13 cellular contexts compared by ENCODE assay signal in the genomic region with DNA sequence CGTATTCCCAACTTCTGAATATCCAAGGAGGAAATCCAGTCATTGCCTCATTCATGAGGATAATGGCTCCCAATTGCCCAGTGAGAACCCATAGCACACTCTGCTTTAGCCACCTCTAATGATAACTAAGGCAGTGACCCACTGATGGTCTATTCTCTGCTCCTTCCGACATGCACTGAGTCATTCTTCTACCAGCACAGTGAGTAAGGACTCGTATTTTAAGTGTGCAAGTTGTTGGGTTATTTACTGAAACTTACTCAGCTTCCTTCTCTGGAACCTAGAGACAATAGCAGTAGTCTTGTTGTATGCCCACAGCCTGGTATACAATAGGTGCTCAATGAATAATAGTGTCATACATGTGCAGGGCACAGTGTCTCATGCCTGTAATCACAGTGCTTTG.
DNase-seq lines count a peak whose midpoint lies in the region; ATAC-seq, FAIRE-seq and TF ChIP-seq lines count a peak whose summit lies in the region.
"Had no signal": no experiment of that assay in that cellular context is flagged by ENCODE, and none has a peak within 500 bp of the region (broad histone marks: within the 10 kb centered on the region; RNA-seq: fewer than 3 reads in every experiment).

No MANE protein-coding gene starts in this region.

- TF ChIP-seq POLR2A in endothelial cell of umbilical vein (IDR thresholded peaks at IDR 0.05; ENCODE audit: low read depth, low read length) = no peak

- no peak overlapping the region for H3K27ac ChIP-seq in endothelial cell of umbilical vein (ENCODE audit: insufficient read depth, low read depth, low read length)
- H3K27ac ChIP-seq: dorsolateral prefrontal cortex had no signal

- H3K4me1 ChIP-seq in endothelial cell of umbilical vein (ENCODE audit: control insufficient read depth, extremely low read depth, insufficient read depth, low read length) = no peaks in the 10 kb centered on the region

- H3K36me3 ChIP-seq in endothelial cell of umbilical vein (ENCODE audit: control insufficient read depth in 2 of 2, extremely low read depth in 1 of 2, insufficient read depth in 2 of 2, low read length in 2 of 2) = no peaks in the 10 kb centered on the region

- no peaks in the 10 kb centered on the region for H4K20me1 ChIP-seq in endothelial cell of umbilical vein (replicated peaks; ENCODE audit: control insufficient read depth, extremely low read depth, insufficient read depth, low read length)

- no peaks in the 10 kb centered on the region for H3K9me3 ChIP-seq in endothelial cell of umbilical vein (replicated peaks; ENCODE audit: control insufficient read depth, insufficient read depth, low read length)

- DNase-seq in MV-4-11 (lab: John Stamatoyannopoulos, UW) (peak; percentile 26), endothelial cell of umbilical vein (ENCODE audit: low read depth, low spot score) (peak; percentile 19), epidermal melanocyte (ENCODE audit: insufficient read length, low spot score) (no peak), COLO668 (lab: John Stamatoyannopoulos, UW; ENCODE audit: unreplicated experiment) (no peak)
- DNase-seq in stimulated activated naive CD4-positive, alpha-beta T cell (lab: John Stamatoyannopoulos, UW) = no peak
- DNase-seq: anterior cingulate cortex; CD8-positive, alpha-beta memory T cell; dorsolateral prefrontal cortex; foreskin fibroblast; NCI-H1105; NCI-H524 treated with DMSO at 0.1 percent for 48 hours had no signal

- no peak for TF ChIP-seq CTCF in endothelial cell of umbilical vein (IDR thresholded peaks at IDR 0.05; ENCODE audit: extremely low read depth in 1 of 2, insufficient read depth in 1 of 2, low read depth in 1 of 2, low read length in 2 of 2)

- intact Hi-C loops in endothelial cell of umbilical vein (cut with micrococcal nuclease) = no loop called here

- H3K27me3 ChIP-seq in endothelial cell of umbilical vein (ENCODE audit: control insufficient read depth in 2 of 2, insufficient read depth in 2 of 2, low read length in 2 of 2) = no peaks in the 10 kb centered on the region
- H3K27me3 ChIP-seq: dorsolateral prefrontal cortex had no signal

- BruUV-seq in endothelial cell of umbilical vein (replicated peaks; lab: Mats Ljungman, UMichigan) = no TSS peak

- CTCF ChIA-PET in endothelial cell of umbilical vein (lab: Charles Lee) = interaction anchor here (0.7 to 1.8 kb wide), 2 partner anchors 16 to 188 kb away, joined by 3 to 6 read pairs; no protein-coding TSS in a partner anchor

- FAIRE-seq in endothelial cell of umbilical vein (lab: Jason Lieb, UNC) = peak; percentile 47

- no peak overlapping the region for H3K4me3 ChIP-seq in endothelial cell of umbilical vein (replicated peaks in 1 of 3; ENCODE audit: insufficient read depth in 1 of 3, low read depth in 1 of 3, low read length in 3 of 3)
- H3K4me3 ChIP-seq: dorsolateral prefrontal cortex had no signal

- no peaks in the 10 kb centered on the region for H3K79me2 ChIP-seq in endothelial cell of umbilical vein (ENCODE audit: control insufficient read depth, insufficient read depth, low read length)

- dilution Hi-C loops in endothelial cell of umbilical vein (cut with MboI; ENCODE audit: extremely low pct_ligation_motif_present, low sequenced_read_pairs) = no loop called here

- no peaks in the 10 kb centered on the region for H3K9me1 ChIP-seq in endothelial cell of umbilical vein (replicated peaks; ENCODE audit: control insufficient read depth, extremely low read depth, insufficient read depth, low read length)

- no peak overlapping the region for H3K9ac ChIP-seq in endothelial cell of umbilical vein (replicated peaks; ENCODE audit: extremely low read depth, insufficient read depth, low read length)

- no peak overlapping the region for H3K4me2 ChIP-seq in endothelial cell of umbilical vein (ENCODE audit: insufficient read depth, low read length)

- POLR2A ChIA-PET in endothelial cell of umbilical vein (lab: Charles Lee) = no interaction called here

- H2AFZ ChIP-seq in endothelial cell of umbilical vein (ENCODE audit: low read depth, low read length) = no peak overlapping the region

- ATAC-seq in GM18858 (IDR thresholded peaks at IDR 0.05; ENCODE audit: unreplicated experiment) (peak; percentile 54), HG02759 (IDR thresholded peaks at IDR 0.05; ENCODE audit: unreplicated experiment) (peak; percentile 62)

TF ChIP-seq in endothelial cell of umbilical vein, 7 proteins besides CTCF, POLR2A, EP300 and RAD21:
- no peak for TF ChIP-seq EZH2 (IDR thresholded peaks at IDR 0.05; ENCODE audit: borderline replicate concordance, low read depth, low read length, severe bottlenecking)
- peak; percentile 53 for TF ChIP-seq FOS (IDR thresholded peaks at IDR 0.05; ENCODE audit: borderline replicate concordance, insufficient read depth, low read length)

Comparison
In these comparisons a context has a peak if more than half of its experiments do, and no peak if none do; other contexts are left out.
1. DNase-seq: peak in MV-4-11 (single experiment) and endothelial cell of umbilical vein (single experiment); none in epidermal melanocyte (single experiment), COLO668 (single experiment) and stimulated activated naive CD4-positive, alpha-beta T cell (0 of 6).